In the genomic region with DNA sequence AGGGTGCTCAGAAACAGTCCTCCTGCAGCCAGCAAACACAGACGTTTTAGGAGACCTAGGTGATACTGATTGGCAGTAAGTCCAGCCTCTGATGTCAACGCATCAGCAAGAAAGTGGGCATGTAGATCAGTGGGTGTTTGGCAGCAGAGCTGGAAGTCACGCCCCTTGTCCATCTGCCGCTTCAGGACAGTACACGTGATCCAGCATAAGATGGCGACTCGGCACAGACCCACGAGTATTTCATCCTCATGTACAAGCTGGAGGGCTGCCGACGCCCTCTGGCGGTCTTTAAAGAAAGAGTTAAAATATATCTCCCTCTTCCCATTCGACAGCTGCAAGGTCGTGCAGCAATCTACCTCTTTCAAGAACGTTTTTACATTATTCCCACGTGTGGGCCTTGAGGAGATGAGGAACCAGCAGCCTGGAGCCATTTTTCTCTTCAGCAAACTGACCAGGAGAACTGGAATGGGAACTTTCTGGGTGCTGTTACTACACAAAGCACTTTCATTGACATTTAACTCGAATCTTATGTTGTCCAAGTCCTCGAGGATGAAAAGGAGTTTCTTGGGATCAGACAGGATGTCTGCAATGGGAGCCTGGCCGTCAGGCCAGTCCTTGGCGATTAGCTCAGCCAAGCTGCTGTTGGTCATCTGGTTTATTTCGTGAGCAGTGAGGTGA, we compare ENCODE assay signal across 8 cellular contexts. TPM values are rescaled to one million over a fixed set of nuclear protein-coding genes. Genes with fewer than 3 reads are reported as not detected.
A peak's percentile ranks its signal among the peaks of the same experiment; 100 is the strongest.
DNase-seq lines count a peak whose midpoint lies in the region; ATAC-seq and TF ChIP-seq lines count a peak whose summit lies in the region.

No MANE protein-coding gene starts in this region.

- in situ Hi-C loops in mammary epithelial cell (cut with MboI; ENCODE audit: low sequenced_read_pairs in 2 of 2) = no loop called here

- WGBS in mammary epithelial cell (ENCODE audit: low coverage, missing lambda C conversion rate) = 19% methylated on average over 17 of the region's 20 CpGs

- no TSS peak for BruUV-seq in mammary epithelial cell (replicated peaks; lab: Mats Ljungman, UMichigan)

- H4K20me1 ChIP-seq in MM.1S (ENCODE audit: insufficient read depth, low read length) = no peaks in the 10 kb centered on the region
- no peaks in the 10 kb centered on the region for H4K20me1 ChIP-seq in mammary epithelial cell (ENCODE audit: insufficient read depth, low read length)

- H3K9me3 ChIP-seq in cardiac muscle cell (ENCODE audit: low read depth) (no peaks in the 10 kb centered on the region), right atrium auricular region (no peaks in the 10 kb centered on the region), MM.1S (replicated peaks; ENCODE audit: insufficient read depth, low read length) (no peaks in the 10 kb centered on the region), Peyer's patch (no peaks in the 10 kb centered on the region), mammary epithelial cell (replicated peaks; ENCODE audit: insufficient read depth, low read length) (peaks cover 5% of the 10 kb centered on the region)

- no peaks in the 10 kb centered on the region for H3K4me1 ChIP-seq in cardiac muscle cell (ENCODE audit: low read depth)
- H3K4me1 ChIP-seq in right atrium auricular region = no peaks in the 10 kb centered on the region
- H3K4me1 ChIP-seq in MM.1S (ENCODE audit: low read length) = peaks cover 7% of the 10 kb centered on the region; the same call in 1 of the 2 replicates
- no peaks in the 10 kb centered on the region for H3K4me1 ChIP-seq in Peyer's patch
- no peaks in the 10 kb centered on the region for H3K4me1 ChIP-seq in mammary epithelial cell (ENCODE audit: insufficient read depth, low read length)

- H3K27ac ChIP-seq in cardiac muscle cell = no peak overlapping the region
- H3K27ac ChIP-seq in right atrium auricular region = no peak overlapping the region
- no peak overlapping the region for H3K27ac ChIP-seq in MM.1S (ENCODE audit: low read length)
- no peak overlapping the region for H3K27ac ChIP-seq in Peyer's patch
- H3K27ac ChIP-seq in mammary epithelial cell (ENCODE audit: insufficient read depth, low read depth, low read length) = no peak overlapping the region

- CTCF ChIA-PET in mammary epithelial cell (lab: Charles Lee; ENCODE audit: low non-redundant PET) = interaction anchor here (0.5 kb wide), 1 partner anchor 257 kb away, joined by 3 read pairs; no protein-coding TSS in a partner anchor

- ATAC-seq in HG03280 (IDR thresholded peaks at IDR 0.05; ENCODE audit: unreplicated experiment) (no peak), GM21423 (IDR thresholded peaks at IDR 0.05; ENCODE audit: unreplicated experiment) (no peak)

- H3K9me2 ChIP-seq in MM.1S (replicated peaks; ENCODE audit: insufficient read depth, low read length) = no peaks in the 10 kb centered on the region

- intact Hi-C loops in mammary epithelial cell (cut with micrococcal nuclease) = no loop called here

- no peaks in the 10 kb centered on the region for H3F3A ChIP-seq in MM.1S (ENCODE audit: insufficient read depth, low read length)

- no peaks in the 10 kb centered on the region for H3K36me3 ChIP-seq in cardiac muscle cell
- no peaks in the 10 kb centered on the region for H3K36me3 ChIP-seq in right atrium auricular region
- no peaks in the 10 kb centered on the region for H3K36me3 ChIP-seq in MM.1S (replicated peaks; ENCODE audit: insufficient read depth, low read length)
- H3K36me3 ChIP-seq in Peyer's patch = no peaks in the 10 kb centered on the region
- no peaks in the 10 kb centered on the region for H3K36me3 ChIP-seq in mammary epithelial cell (ENCODE audit: insufficient read depth, low read length)

- TF ChIP-seq POLR2A in Peyer's patch (IDR thresholded peaks at IDR 0.05) = no peak

- H3K79me2 ChIP-seq in MM.1S (ENCODE audit: low read length) (no peaks in the 10 kb centered on the region), mammary epithelial cell (ENCODE audit: insufficient read depth, low read length) (no peaks in the 10 kb centered on the region)

- dilution Hi-C loops in mammary epithelial cell (cut with HindIII; ENCODE audit: low sequenced_read_pairs) = no loop called here

- no peaks in the 10 kb centered on the region for H3K27me3 ChIP-seq in cardiac muscle cell
- no peaks in the 10 kb centered on the region for H3K27me3 ChIP-seq in right atrium auricular region
- H3K27me3 ChIP-seq in MM.1S (replicated peaks; ENCODE audit: insufficient read depth, low read length) = no peaks in the 10 kb centered on the region
- H3K27me3 ChIP-seq in Peyer's patch = no peaks in the 10 kb centered on the region
- H3K27me3 ChIP-seq in mammary epithelial cell (ENCODE audit: insufficient read depth, low read length) = no peaks in the 10 kb centered on the region

- TF ChIP-seq CTCF in cardiac muscle cell (IDR thresholded peaks at IDR 0.05; ENCODE audit: low read depth, low read length) (peak; percentile 11), right atrium auricular region (IDR thresholded peaks at IDR 0.05) (peak in 1 of 2 donors; percentile 29), MM.1S (IDR thresholded peaks at IDR 0.05; ENCODE audit: low read length) (peak; percentile 37; the same call in 1 of the 2 replicates), Peyer's patch (IDR thresholded peaks at IDR 0.05) (peak in 4 of 6 experiments; percentile 49 to 64 (median 62)), mammary epithelial cell (conservative IDR thresholded peaks at IDR 0.05 in 1 of 2, IDR thresholded peaks at IDR 0.05 in 1 of 2; ENCODE audit: extremely low read depth in 1 of 2, insufficient read depth in 1 of 2, low read depth in 1 of 2, low read length in 2 of 2) (peak; percentile 18 to 21)

- H3K4me3 ChIP-seq in cardiac muscle cell (no peak overlapping the region), right atrium auricular region (no peak overlapping the region), MM.1S (ENCODE audit: low read length) (no peak overlapping the region), Peyer's patch (no peak overlapping the region), mammary epithelial cell (replicated peaks in 1 of 3; ENCODE audit: insufficient read depth in 1 of 3, low read depth in 2 of 3, low read length in 3 of 3) (no peak overlapping the region)

- H3K9ac ChIP-seq in MM.1S (ENCODE audit: low read length) (no peak overlapping the region), mammary epithelial cell (ENCODE audit: insufficient read depth, low read length) (no peak overlapping the region)

- DNase-seq in cardiac muscle cell (ENCODE audit: low read depth in 1 of 2, low spot score in 1 of 2) (peak in 1 of 2 donors; percentile 48), right atrium auricular region (ENCODE audit: low spot score) (no peak), MM.1S (peak; percentile 48), Peyer's patch (peak; percentile 63 to 83 (median 65)), mammary epithelial cell (peak; percentile 2), medulla oblongata (ENCODE audit: extremely low spot score) (peak; percentile 50)

- H2AFZ ChIP-seq in MM.1S (ENCODE audit: low read length) = peak overlapping the region; percentile 45; the same call in 1 of the 2 replicates
- peak overlapping the region; percentile 18 for H2AFZ ChIP-seq in mammary epithelial cell (ENCODE audit: low read depth, low read length)

- H3K4me2 ChIP-seq in MM.1S (ENCODE audit: low read depth, low read length) (no peak overlapping the region), mammary epithelial cell (ENCODE audit: insufficient read depth, low read depth, low read length) (no peak overlapping the region)

RNA-seq across cellular contexts. Expression of gene NLRP11, which starts 22.3 kb away (rescaled TPM):
- total RNA-seq in cardiac muscle cell (not detected in 2 replicates), right atrium auricular region (not detected), Peyer's patch (not detected), mammary epithelial cell (not detected)
- polyA plus RNA-seq in cardiac muscle cell (not detected in 2 replicates), mammary epithelial cell (not detected)
- polyA minus RNA-seq in mammary epithelial cell = not detected

RNA-seq across cellular contexts. Expression of gene NLRP4, which starts 26.8 kb away (rescaled TPM):
- total RNA-seq in cardiac muscle cell (not detected in 2 replicates), right atrium auricular region (not detected), Peyer's patch (not detected), mammary epithelial cell (not detected)
- polyA plus RNA-seq in cardiac muscle cell (not detected in 2 replicates), mammary epithelial cell (not detected)
- polyA minus RNA-seq in mammary epithelial cell = not detected

RNA-seq across cellular contexts. Expression of gene RFPL4AL1, which starts 40.6 kb away (rescaled TPM):
- total RNA-seq in cardiac muscle cell (not detected in 2 replicates), right atrium auricular region (not detected), Peyer's patch (not detected), mammary epithelial cell (not detected)
- polyA plus RNA-seq in cardiac muscle cell (not detected in 2 replicates), mammary epithelial cell (not detected)
- not detected for polyA minus RNA-seq in mammary epithelial cell

RNA-seq across cellular contexts. Expression of gene RFPL4A, which starts 50.6 kb away (rescaled TPM):
- total RNA-seq in cardiac muscle cell = not detected in 2 replicates
- not detected in 2 replicates for polyA plus RNA-seq in cardiac muscle cell
- not detected for total RNA-seq in right atrium auricular region
- total RNA-seq in Peyer's patch = under 1 TPM in 1 of 4 donors, not detected in 3; 0.94 TPM
- not detected for total RNA-seq in mammary epithelial cell
- not detected for polyA plus RNA-seq in mammary epithelial cell
- polyA minus RNA-seq in mammary epithelial cell = not detected
